7 cellular contexts compared by ENCODE assay signal in the genomic region with DNA sequence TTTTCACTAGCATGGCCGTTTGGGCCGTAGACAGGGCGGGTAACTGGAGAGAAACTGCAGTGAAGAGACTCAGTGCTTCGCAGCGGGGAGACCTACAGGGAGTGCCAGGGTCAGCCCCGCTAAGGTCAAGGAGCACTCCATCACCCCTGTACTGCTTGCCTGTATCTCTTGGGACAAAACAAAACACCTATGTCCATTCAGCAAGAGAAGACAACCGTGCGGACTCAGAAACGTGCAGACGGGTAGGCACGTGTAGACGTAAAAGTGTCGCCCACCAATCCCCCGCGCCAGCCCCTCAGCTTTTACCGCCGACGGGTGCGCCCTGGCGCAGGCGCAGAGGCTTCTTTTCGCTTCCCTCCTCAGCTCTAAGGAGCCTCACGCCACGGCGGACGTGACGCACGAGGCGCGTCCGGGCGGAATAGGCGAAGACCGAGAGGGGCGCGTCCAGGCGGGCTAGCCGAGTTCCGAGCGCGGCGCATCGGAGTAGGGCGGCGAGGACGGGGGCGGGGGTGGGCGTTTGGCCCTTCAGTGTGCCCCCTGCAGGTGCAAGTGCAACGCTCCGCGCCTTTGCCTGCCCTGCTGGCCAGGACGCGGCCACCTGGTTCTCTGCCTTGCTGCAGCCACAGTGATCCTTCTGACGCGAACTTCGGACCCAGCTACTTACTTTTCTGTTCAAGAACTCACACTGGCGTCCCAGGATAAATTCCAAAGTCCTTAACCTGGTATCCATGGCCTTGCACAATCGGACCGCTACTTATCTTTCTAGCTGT.
DNase-seq lines count a peak whose midpoint lies in the region; ATAC-seq and TF ChIP-seq lines count a peak whose summit lies in the region.

No MANE protein-coding gene starts in this region.

- H3K4me3 ChIP-seq in astrocyte of the cerebellum (ENCODE audit: low read depth, low read length) = peak overlapping the region; percentile 62

- peak; percentile 33 for ATAC-seq in GM18508 (IDR thresholded peaks at IDR 0.05; ENCODE audit: insufficient read depth, unreplicated experiment)
- ATAC-seq in HG02981 (IDR thresholded peaks at IDR 0.05; ENCODE audit: unreplicated experiment) = peak; percentile 59

- in situ Hi-C loops in astrocyte of the cerebellum (cut with HindIII; ENCODE audit: low sequenced_read_pairs) = no loop called here

- peak; percentile 57 for TF ChIP-seq CTCF in astrocyte of the cerebellum (IDR thresholded peaks at IDR 0.05; ENCODE audit: low read depth, low read length, missing control alignments)

- DNase-seq in NCI-H1930 (lab: John Stamatoyannopoulos, UW) (peak; percentile 98), T-helper 22 cell (ENCODE audit: low read depth) (peak; percentile 97), astrocyte of the cerebellum (ENCODE audit: low read depth) (peak; percentile 90), hippocampal formation (lab: John Stamatoyannopoulos, UW) (peak; percentile 89 to 91), retina (peak; percentile 95)

Comparison
In these comparisons a context has a peak if more than half of its experiments do, and no peak if none do; other contexts are left out.
1. Peak in every context shown above with its lines: DNase-seq, ATAC-seq and H3K4me3 ChIP-seq.